In the genomic region with DNA sequence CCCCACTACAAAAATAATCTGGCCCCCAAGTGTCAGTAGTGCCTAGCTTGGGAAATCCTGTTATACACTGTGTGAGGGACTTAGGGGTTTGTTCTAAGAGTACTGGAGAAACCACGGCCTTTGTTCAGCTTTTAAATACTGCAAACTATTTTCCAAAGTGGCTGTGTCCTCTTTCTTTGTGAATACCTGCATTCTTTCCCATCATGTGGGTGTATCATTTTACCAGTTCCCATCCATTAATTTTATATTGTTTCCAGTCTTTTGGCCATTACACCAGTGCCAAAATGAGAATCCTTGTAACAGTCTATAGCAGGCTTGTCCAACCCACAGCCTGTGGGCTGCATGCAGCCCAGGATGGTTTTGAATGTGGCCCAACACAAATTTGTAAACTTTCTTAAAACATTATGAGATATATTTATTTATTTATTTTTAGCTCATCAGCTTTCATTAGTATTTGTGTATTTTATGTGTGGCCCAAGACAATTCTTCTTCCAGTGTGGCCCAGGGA, we compare ENCODE assay signal across 19 cellular contexts. TPM values are rescaled to one million over a fixed set of nuclear protein-coding genes. Genes with fewer than 3 reads are reported as not detected.
DNase-seq lines count a peak whose midpoint lies in the region; ATAC-seq and TF ChIP-seq lines count a peak whose summit lies in the region.
"Had no signal": no experiment of that assay in that cellular context is flagged by ENCODE, and none has a peak within 500 bp of the region (broad histone marks: within the 10 kb centered on the region; RNA-seq: fewer than 3 reads in every experiment).

No MANE protein-coding gene starts in this region.

- H3K27me3 ChIP-seq in BLaER1 treated with 17β-estradiol and CSF1 and Interleukin-3, amounts not matched to agents 10 nM and 100 nM, result no peaks in the 10 kb centered on the region
- H3K27me3 ChIP-seq in Peyer's patch, result no peaks in the 10 kb centered on the region
- H3K27me3 ChIP-seq in sigmoid colon, result no peaks in the 10 kb centered on the region
- H3K27me3 ChIP-seq: cardiac muscle cell had no signal

- DNase-seq in Peyer's patch (no peak), epithelial cell of prostate (ENCODE audit: low read depth, low spot score) (no peak), sigmoid colon (no peak), glutamatergic neuron (no peak), GM13976 (ENCODE audit: low spot score) (no peak), NCI-H2029 (lab: John Stamatoyannopoulos, UW) (no peak)
- no peak for DNase-seq in activated T-cell treated with anti-CD3 and anti-CD28 coated beads, Interleukin-2, amount 50 U/mL, for 72 hours
- DNase-seq: activated CD4-positive, alpha-beta memory T cell treated with anti-CD3 and anti-CD28 coated beads for 36 hours; activated naive CD4-positive, alpha-beta T cell treated with anti-CD3 and anti-CD28 coated beads, Interleukin-2, amount 50 U/mL, for 16 hours; activated T-cell treated with anti-CD3 and anti-CD28 coated beads, Interleukin-2, amount 50 U/mL, for 1 hour; AML-193; Calu3; heart right ventricle; MM.1S; NCI-H526; stimulated activated naive CD8-positive, alpha-beta T cell treated with anti-CD3 and anti-CD28 coated beads, Interleukin-15, Interleukin-2, amounts not matched to agents 100 U/mL and 50 U/mL, for 24 hours had no signal

- no peak for ATAC-seq in activated T-cell treated with anti-CD3 and anti-CD28 coated beads, Interleukin-2, amount 50 U/mL, for 72 hours (replicated peaks in 1 of 2)
- ATAC-seq: stimulated activated naive CD8-positive, alpha-beta T cell treated with anti-CD3 and anti-CD28 coated beads, Interleukin-15, Interleukin-2, amounts not matched to agents 100 U/mL and 50 U/mL, for 24 hours had no signal

- TF ChIP-seq CTCF in Peyer's patch (IDR thresholded peaks at IDR 0.05), result no peak
- TF ChIP-seq CTCF in sigmoid colon (IDR thresholded peaks at IDR 0.05), result no peak
- no peak for TF ChIP-seq CTCF in glutamatergic neuron (IDR thresholded peaks at IDR 0.05; ENCODE audit: partially characterized antibody, unreplicated experiment)
- no peak for TF ChIP-seq CTCF in GM13976 (IDR thresholded peaks at IDR 0.05; ENCODE audit: borderline replicate concordance, control extremely low read depth, extremely low read depth, insufficient read depth, missing control alignments)

- H3K4me3 ChIP-seq in BLaER1 treated with 17β-estradiol and CSF1 and Interleukin-3, amounts not matched to agents 10 nM and 100 nM, result no peak overlapping the region
- H3K4me3 ChIP-seq in Peyer's patch (no peak overlapping the region), sigmoid colon (no peak overlapping the region)
- H3K4me3 ChIP-seq: cardiac muscle cell, heart right ventricle had no signal

- H3K4me1 ChIP-seq in BLaER1 treated with 17β-estradiol and CSF1 and Interleukin-3, amounts not matched to agents 10 nM and 100 nM, result peaks cover 3 to 79% (median 42%) of the 10 kb centered on the region in 10 experiments; a peak in 19 of 20 replicates
- H3K4me1 ChIP-seq in Peyer's patch (peaks cover 0 to 28% (median 0%) of the 10 kb centered on the region in 4 donors), sigmoid colon (peaks cover 0 to 45% (median 35%) of the 10 kb centered on the region in 4 donors)

- intact Hi-C loops in sigmoid colon (cut with DNase I), result no loop called here

- no peaks in the 10 kb centered on the region for H3K27me3 Mint-ChIP-seq in glutamatergic neuron (ENCODE audit: unreplicated experiment)
- H3K27me3 Mint-ChIP-seq in activated T-cell treated with anti-CD3 and anti-CD28 coated beads, Interleukin-2, amount 50 U/mL, for 72 hours (ENCODE audit: low read depth), result peaks cover 30% of the 10 kb centered on the region

- H4K20me1 ChIP-seq in BLaER1 treated with 17β-estradiol and CSF1 and Interleukin-3, amounts not matched to agents 10 nM and 100 nM, result no peaks in the 10 kb centered on the region

- peak overlapping the region in 4 of 11 experiments; percentile 26 to 60 (median 51); a peak in 7 of 22 replicates for H3K27ac ChIP-seq in BLaER1 treated with 17β-estradiol and CSF1 and Interleukin-3, amounts not matched to agents 10 nM and 100 nM
- H3K27ac ChIP-seq in Peyer's patch (peak overlapping the region in 3 of 4 donors; percentile 17 to 48 (median 24)), epithelial cell of prostate (peak overlapping the region; percentile 74), sigmoid colon (peak overlapping the region in 3 of 4 donors; percentile 50 to 71 (median 63))
- H3K27ac ChIP-seq: cardiac muscle cell had no signal

- TF ChIP-seq EP300 in sigmoid colon (IDR thresholded peaks at IDR 0.05), result no peak

- no peaks in the 10 kb centered on the region for H3K9me3 Mint-ChIP-seq in glutamatergic neuron (ENCODE audit: unreplicated experiment)
- H3K9me3 Mint-ChIP-seq in activated T-cell treated with anti-CD3 and anti-CD28 coated beads, Interleukin-2, amount 50 U/mL, for 72 hours, result no peaks in the 10 kb centered on the region
- H3K9me3 Mint-ChIP-seq: activated CD4-positive, alpha-beta memory T cell treated with anti-CD3 and anti-CD28 coated beads for 36 hours had no signal

- in situ Hi-C loops in GM13976 (cut with MboI; ENCODE audit: low sequenced_read_pairs, unreplicated experiment), result no loop called here

- WGBS in sigmoid colon, 2 donors, result 67 to 77% methylated on average over 1 of the region's 1 CpG

- no peak overlapping the region for H3K4me3 Mint-ChIP-seq in glutamatergic neuron (ENCODE audit: unreplicated experiment)
- H3K4me3 Mint-ChIP-seq in activated T-cell treated with anti-CD3 and anti-CD28 coated beads, Interleukin-2, amount 50 U/mL, for 72 hours, result no peak overlapping the region
- H3K4me3 Mint-ChIP-seq: activated CD4-positive, alpha-beta memory T cell treated with anti-CD3 and anti-CD28 coated beads for 36 hours had no signal

- TF ChIP-seq POLR2A in Peyer's patch (IDR thresholded peaks at IDR 0.05) (no peak), sigmoid colon (IDR thresholded peaks at IDR 0.05) (no peak)

- no peaks in the 10 kb centered on the region for H3K36me3 ChIP-seq in BLaER1 treated with 17β-estradiol and CSF1 and Interleukin-3, amounts not matched to agents 10 nM and 100 nM
- no peaks in the 10 kb centered on the region for H3K36me3 ChIP-seq in Peyer's patch
- no peaks in the 10 kb centered on the region for H3K36me3 ChIP-seq in sigmoid colon
- H3K36me3 ChIP-seq: cardiac muscle cell, heart right ventricle had no signal

- H3K27ac Mint-ChIP-seq in glutamatergic neuron (ENCODE audit: unreplicated experiment), result no peak overlapping the region
- no peak overlapping the region for H3K27ac Mint-ChIP-seq in activated T-cell treated with anti-CD3 and anti-CD28 coated beads, Interleukin-2, amount 50 U/mL, for 72 hours
- H3K27ac Mint-ChIP-seq: activated CD4-positive, alpha-beta memory T cell treated with anti-CD3 and anti-CD28 coated beads for 36 hours had no signal

- H3K9ac ChIP-seq in BLaER1 treated with 17β-estradiol and CSF1 and Interleukin-3, amounts not matched to agents 10 nM and 100 nM, result 0 out of 22 replicates have a peak overlapping the region, but pooled peaks of 1 of the 11 experiments have one; percentile 9

- H3K4me1 Mint-ChIP-seq in glutamatergic neuron (ENCODE audit: low read depth, unreplicated experiment), result peaks cover 11% of the 10 kb centered on the region
- H3K4me1 Mint-ChIP-seq in activated T-cell treated with anti-CD3 and anti-CD28 coated beads, Interleukin-2, amount 50 U/mL, for 72 hours (ENCODE audit: low read depth), result no peaks in the 10 kb centered on the region

- no peaks in the 10 kb centered on the region for H3K36me3 Mint-ChIP-seq in glutamatergic neuron (ENCODE audit: unreplicated experiment)
- no peaks in the 10 kb centered on the region for H3K36me3 Mint-ChIP-seq in activated T-cell treated with anti-CD3 and anti-CD28 coated beads, Interleukin-2, amount 50 U/mL, for 72 hours (ENCODE audit: insufficient read depth in 2 of 2)
- H3K36me3 Mint-ChIP-seq: activated CD4-positive, alpha-beta memory T cell treated with anti-CD3 and anti-CD28 coated beads for 36 hours had no signal

- peak overlapping the region in 7 of 11 experiments; percentile 35 to 91 (median 73); a peak in 12 of 22 replicates for H3K4me2 ChIP-seq in BLaER1 treated with 17β-estradiol and CSF1 and Interleukin-3, amounts not matched to agents 10 nM and 100 nM

- no peaks in the 10 kb centered on the region; a peak in 1 of 22 replicates for H3K9me3 ChIP-seq in BLaER1 treated with 17β-estradiol and CSF1 and Interleukin-3, amounts not matched to agents 10 nM and 100 nM (replicated peaks in 1 of 11)
- no peaks in the 10 kb centered on the region for H3K9me3 ChIP-seq in Peyer's patch
- H3K9me3 ChIP-seq in sigmoid colon, result no peaks in the 10 kb centered on the region
- H3K9me3 ChIP-seq: heart right ventricle had no signal

RNA-seq across cellular contexts. Expression of gene ITPRIPL2, which starts 23.9 kb away (rescaled TPM):
- total RNA-seq in Peyer's patch (10 to 100 TPM; 23.6 to 38.9 (median 32.5) TPM), sigmoid colon (10 to 100 TPM; 28.1 to 61.6 (median 44.2) TPM), glutamatergic neuron (ENCODE audit: unreplicated experiment) (3.4 TPM)
- 1 to 10 TPM; 5.5 to 9.9 (median 8.4) TPM for polyA plus RNA-seq in sigmoid colon
- total RNA-seq in activated T-cell treated with anti-CD3 and anti-CD28 coated beads, Interleukin-2, amount 50 U/mL, for 72 hours, result 1 to 10 TPM; 6.7 to 9.3 TPM

RNA-seq across cellular contexts. Expression of gene SYT17, which starts 30.4 kb away (rescaled TPM):
- total RNA-seq in Peyer's patch (10 to 100 TPM in 2 of 4 donors, 1 to 10 TPM in 2; 4.2 to 30.5 (median 9.6) TPM), sigmoid colon (1 to 10 TPM in 3 of 4 donors, under 1 TPM in 1; 0.68 to 2.5 (median 1.8) TPM), glutamatergic neuron (ENCODE audit: unreplicated experiment) (10.0 TPM)
- 1 to 10 TPM; 2.2 to 7.6 (median 4.2) TPM for polyA plus RNA-seq in sigmoid colon
- total RNA-seq in activated T-cell treated with anti-CD3 and anti-CD28 coated beads, Interleukin-2, amount 50 U/mL, for 72 hours, result under 1 TPM; 0.36 to 0.39 TPM
- polyA plus RNA-seq: fibroblast of lung had no signal
